10 cellular contexts compared by ENCODE assay signal in the genomic region with DNA sequence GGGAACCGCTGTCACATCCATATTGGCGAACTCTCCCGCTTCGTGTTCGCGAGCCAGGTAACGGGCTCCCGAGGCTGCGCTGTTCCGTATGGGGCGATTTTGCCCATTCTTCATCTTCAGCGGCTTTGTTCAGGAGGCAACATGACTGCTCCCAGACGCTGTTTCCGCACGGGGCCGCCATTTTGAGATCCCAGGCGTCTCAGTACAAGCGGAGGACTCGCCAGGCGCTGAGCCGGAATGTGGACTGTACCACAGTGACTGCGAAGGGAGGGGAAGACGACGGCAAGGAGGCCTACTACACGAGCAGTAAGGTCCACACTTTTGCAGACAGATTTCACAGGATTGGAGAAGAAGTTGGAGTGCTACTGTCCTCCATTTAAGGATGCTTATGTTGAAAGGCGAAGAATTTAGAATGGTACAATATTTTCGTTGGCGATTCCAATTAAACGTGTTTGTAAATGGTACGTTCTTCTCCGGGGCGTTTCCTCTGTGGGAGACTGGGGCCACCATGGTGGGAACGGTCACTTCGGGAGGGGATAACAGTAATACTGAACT. TPM values are rescaled to one million over a fixed set of nuclear protein-coding genes. Genes with fewer than 3 reads are reported as not detected.
DNase-seq lines count a peak whose midpoint lies in the region; ATAC-seq and TF ChIP-seq lines count a peak whose summit lies in the region.
"Had no signal": no experiment of that assay in that cellular context is flagged by ENCODE, and none has a peak within 500 bp of the region (broad histone marks: within the 10 kb centered on the region; RNA-seq: fewer than 3 reads in every experiment).

No MANE protein-coding gene starts in this region.

- H3K23ac ChIP-seq in trophoblast cell (ENCODE audit: low read length), result no peak overlapping the region

- no peak overlapping the region for H4K8ac ChIP-seq in trophoblast cell (ENCODE audit: low read depth, low read length)

- H3K4me3 ChIP-seq in AG10803 (ENCODE audit: low read length) (peak overlapping the region; percentile 64), trophoblast cell (ENCODE audit: low read depth, low read length) (peak overlapping the region; percentile 52)
- H3K4me3 ChIP-seq: HAP-1 had no signal

- DNase-seq in AG10803 (ENCODE audit: low read depth) (peak; percentile 82), amygdala (lab: John Stamatoyannopoulos, UW) (peak in 55 of 56 donors; percentile 10 to 89 (median 66)), head of caudate nucleus (peak; percentile 63 to 92 (median 82)), trophoblast cell (peak in 1 of 2 donors; percentile 1), NCI-H1436 treated with DMSO at 0.1 percent for 48 hours (lab: John Stamatoyannopoulos, UW) (no peak), WTC11 (ENCODE audit: low spot score) (no peak)
- DNase-seq: NCI-H1694 had no signal

- ATAC-seq in WTC11 (no peak), GM21528 (IDR thresholded peaks at IDR 0.05; ENCODE audit: low FRiP score, unreplicated experiment) (no peak), HG02588 (IDR thresholded peaks at IDR 0.05; ENCODE audit: unreplicated experiment) (no peak)

- no peak overlapping the region for H3K4me3 Mint-ChIP-seq in WTC11

- no peak for TF ChIP-seq CTCF in AG10803 (conservative IDR thresholded peaks at IDR 0.05; ENCODE audit: low read length)
- TF ChIP-seq CTCF in WTC11 (IDR thresholded peaks at IDR 0.05), result no peak

- no peaks in the 10 kb centered on the region for H3K27me3 ChIP-seq in trophoblast cell (ENCODE audit: insufficient read depth, low read length)

- H3K36me3 Mint-ChIP-seq in WTC11, result peaks cover 45% of the 10 kb centered on the region

- no peak overlapping the region for H3K27ac ChIP-seq in trophoblast cell (ENCODE audit: low read depth, low read length)

- H2BK5ac ChIP-seq in trophoblast cell (ENCODE audit: low read depth, low read length, poor library complexity), result no peak overlapping the region

- H2AK5ac ChIP-seq in trophoblast cell (ENCODE audit: low read length), result no peak overlapping the region

- H4K12ac ChIP-seq in trophoblast cell (ENCODE audit: low read depth, low read length), result no peak overlapping the region

- WGBS in trophoblast cell (ENCODE audit: extremely low coverage, insufficient coverage, insufficient read length), result no CpG with 5 or more reads among the region's 34 CpGs

- H3K4me1 ChIP-seq in trophoblast cell (ENCODE audit: control insufficient read depth in 1 of 2, insufficient read depth in 2 of 2, low read length in 2 of 2), result no peaks in the 10 kb centered on the region
- H3K4me1 ChIP-seq: HAP-1 had no signal

- no peak overlapping the region for H2BK120ac ChIP-seq in trophoblast cell (ENCODE audit: insufficient read depth, low read length, poor library complexity)

- no peak overlapping the region for H2BK12ac ChIP-seq in trophoblast cell (ENCODE audit: low read length)

- POLR2A ChIA-PET in WTC11 (lab: Charles Lee), result no interaction called here

- H3K4ac ChIP-seq in trophoblast cell (ENCODE audit: low read depth, low read length), result no peak overlapping the region

- peaks cover 91% of the 10 kb centered on the region for H3K9me3 Mint-ChIP-seq in WTC11

- intact Hi-C loops in head of caudate nucleus (cut with DNase I), result no loop called here

- no peaks in the 10 kb centered on the region for H3K4me1 Mint-ChIP-seq in WTC11

- no peak overlapping the region for H2AFZ ChIP-seq in trophoblast cell (ENCODE audit: insufficient read depth, low read length, poor library complexity)

- CTCF ChIA-PET in WTC11 (lab: Charles Lee), result no interaction called here

- H3K18ac ChIP-seq in trophoblast cell (ENCODE audit: low read length), result no peak overlapping the region

- no peak overlapping the region for H3K14ac ChIP-seq in trophoblast cell (ENCODE audit: low read length)

- H3K36me3 ChIP-seq in trophoblast cell (ENCODE audit: control insufficient read depth in 1 of 2, insufficient read depth in 2 of 2, low read length in 2 of 2), result no peaks in the 10 kb centered on the region
- H3K36me3 ChIP-seq: HAP-1 had no signal

- H3K27ac Mint-ChIP-seq in WTC11, result no peak overlapping the region

- H3K27me3 Mint-ChIP-seq in WTC11 (ENCODE audit: low read depth), result peaks cover 18% of the 10 kb centered on the region

- no peak overlapping the region for H3K9ac ChIP-seq in trophoblast cell (ENCODE audit: low read length)

- H3K79me1 ChIP-seq in trophoblast cell (ENCODE audit: low read length), result no peaks in the 10 kb centered on the region

- no peaks in the 10 kb centered on the region for H3K79me2 ChIP-seq in trophoblast cell (ENCODE audit: control insufficient read depth, insufficient read depth, low read length, poor library complexity)

- H4K91ac ChIP-seq in trophoblast cell (ENCODE audit: low read depth, low read length), result no peak overlapping the region

- H3K9me3 ChIP-seq in trophoblast cell (ENCODE audit: insufficient read depth, low read depth, low read length), result peaks cover 22% of the 10 kb centered on the region
- H3K9me3 ChIP-seq: HAP-1 had no signal

- H3K4me2 ChIP-seq in trophoblast cell (ENCODE audit: low read length), result no peak overlapping the region

TF ChIP-seq in WTC11, 78 proteins besides CTCF, POLR2A, EP300 and RAD21 (continues in another document):
- TF ChIP-seq OVOL2 (CRISPR knock-in tag; IDR thresholded peaks at IDR 0.05; ENCODE audit: borderline replicate concordance) (no peak), ZNF219 (CRISPR knock-in tag; IDR thresholded peaks at IDR 0.05; ENCODE audit: borderline replicate concordance) (no peak), EMX1 (CRISPR knock-in tag; IDR thresholded peaks at IDR 0.05) (no peak), FOXK1 (CRISPR knock-in tag; IDR thresholded peaks at IDR 0.05) (no peak), NR3C1 (CRISPR knock-in tag; conservative IDR thresholded peaks at IDR 0.05; ENCODE audit: low read depth) (no peak), IRF2 (CRISPR knock-in tag; IDR thresholded peaks at IDR 0.05; ENCODE audit: borderline replicate concordance, low read depth) (no peak), GABPB1 (CRISPR knock-in tag; IDR thresholded peaks at IDR 0.05) (no peak), CBFB (CRISPR knock-in tag; IDR thresholded peaks at IDR 0.05; ENCODE audit: low read depth) (no peak), MYBL2 (CRISPR knock-in tag; IDR thresholded peaks at IDR 0.05) (no peak), ZNF423 (CRISPR knock-in tag; IDR thresholded peaks at IDR 0.05) (no peak), TEAD1 (CRISPR knock-in tag; IDR thresholded peaks at IDR 0.05) (no peak), ATF1 (CRISPR knock-in tag; IDR thresholded peaks at IDR 0.05) (no peak)
- TF ChIP-seq, protein P1, sequence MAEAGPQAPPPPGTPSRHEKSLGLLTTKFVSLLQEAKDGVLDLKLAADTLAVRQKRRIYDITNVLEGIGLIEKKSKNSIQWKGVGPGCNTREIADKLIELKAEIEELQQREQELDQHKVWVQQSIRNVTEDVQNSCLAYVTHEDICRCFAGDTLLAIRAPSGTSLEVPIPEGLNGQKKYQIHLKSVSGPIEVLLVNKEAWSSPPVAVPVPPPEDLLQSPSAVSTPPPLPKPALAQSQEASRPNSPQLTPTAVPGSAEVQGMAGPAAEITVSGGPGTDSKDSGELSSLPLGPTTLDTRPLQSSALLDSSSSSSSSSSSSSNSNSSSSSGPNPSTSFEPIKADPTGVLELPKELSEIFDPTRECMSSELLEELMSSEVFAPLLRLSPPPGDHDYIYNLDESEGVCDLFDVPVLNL (CRISPR knock-in tag; IDR thresholded peaks at IDR 0.05; ENCODE audit: borderline replicate concordance, low read depth), result no peak
- TF ChIP-seq, protein P2, sequence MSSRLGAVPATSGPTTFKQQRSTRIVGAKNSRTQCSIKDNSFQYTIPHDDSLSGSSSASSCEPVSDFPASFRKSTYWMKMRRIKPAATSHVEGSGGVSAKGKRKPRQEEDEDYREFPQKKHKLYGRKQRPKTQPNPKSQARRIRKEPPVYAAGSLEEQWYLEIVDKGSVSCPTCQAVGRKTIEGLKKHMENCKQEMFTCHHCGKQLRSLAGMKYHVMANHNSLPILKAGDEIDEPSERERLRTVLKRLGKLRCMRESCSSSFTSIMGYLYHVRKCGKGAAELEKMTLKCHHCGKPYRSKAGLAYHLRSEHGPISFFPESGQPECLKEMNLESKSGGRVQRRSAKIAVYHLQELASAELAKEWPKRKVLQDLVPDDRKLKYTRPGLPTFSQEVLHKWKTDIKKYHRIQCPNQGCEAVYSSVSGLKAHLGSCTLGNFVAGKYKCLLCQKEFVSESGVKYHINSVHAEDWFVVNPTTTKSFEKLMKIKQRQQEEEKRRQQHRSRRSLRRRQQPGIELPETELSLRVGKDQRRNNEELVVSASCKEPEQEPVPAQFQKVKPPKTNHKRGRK (CRISPR knock-in tag; IDR thresholded peaks at IDR 0.05; ENCODE audit: borderline replicate concordance), result no peak
- TF ChIP-seq, protein P3, sequence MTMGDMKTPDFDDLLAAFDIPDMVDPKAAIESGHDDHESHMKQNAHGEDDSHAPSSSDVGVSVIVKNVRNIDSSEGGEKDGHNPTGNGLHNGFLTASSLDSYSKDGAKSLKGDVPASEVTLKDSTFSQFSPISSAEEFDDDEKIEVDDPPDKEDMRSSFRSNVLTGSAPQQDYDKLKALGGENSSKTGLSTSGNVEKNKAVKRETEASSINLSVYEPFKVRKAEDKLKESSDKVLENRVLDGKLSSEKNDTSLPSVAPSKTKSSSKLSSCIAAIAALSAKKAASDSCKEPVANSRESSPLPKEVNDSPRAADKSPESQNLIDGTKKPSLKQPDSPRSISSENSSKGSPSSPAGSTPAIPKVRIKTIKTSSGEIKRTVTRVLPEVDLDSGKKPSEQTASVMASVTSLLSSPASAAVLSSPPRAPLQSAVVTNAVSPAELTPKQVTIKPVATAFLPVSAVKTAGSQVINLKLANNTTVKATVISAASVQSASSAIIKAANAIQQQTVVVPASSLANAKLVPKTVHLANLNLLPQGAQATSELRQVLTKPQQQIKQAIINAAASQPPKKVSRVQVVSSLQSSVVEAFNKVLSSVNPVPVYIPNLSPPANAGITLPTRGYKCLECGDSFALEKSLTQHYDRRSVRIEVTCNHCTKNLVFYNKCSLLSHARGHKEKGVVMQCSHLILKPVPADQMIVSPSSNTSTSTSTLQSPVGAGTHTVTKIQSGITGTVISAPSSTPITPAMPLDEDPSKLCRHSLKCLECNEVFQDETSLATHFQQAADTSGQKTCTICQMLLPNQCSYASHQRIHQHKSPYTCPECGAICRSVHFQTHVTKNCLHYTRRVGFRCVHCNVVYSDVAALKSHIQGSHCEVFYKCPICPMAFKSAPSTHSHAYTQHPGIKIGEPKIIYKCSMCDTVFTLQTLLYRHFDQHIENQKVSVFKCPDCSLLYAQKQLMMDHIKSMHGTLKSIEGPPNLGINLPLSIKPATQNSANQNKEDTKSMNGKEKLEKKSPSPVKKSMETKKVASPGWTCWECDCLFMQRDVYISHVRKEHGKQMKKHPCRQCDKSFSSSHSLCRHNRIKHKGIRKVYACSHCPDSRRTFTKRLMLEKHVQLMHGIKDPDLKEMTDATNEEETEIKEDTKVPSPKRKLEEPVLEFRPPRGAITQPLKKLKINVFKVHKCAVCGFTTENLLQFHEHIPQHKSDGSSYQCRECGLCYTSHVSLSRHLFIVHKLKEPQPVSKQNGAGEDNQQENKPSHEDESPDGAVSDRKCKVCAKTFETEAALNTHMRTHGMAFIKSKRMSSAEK (CRISPR knock-in tag; IDR thresholded peaks at IDR 0.05; ENCODE audit: borderline replicate concordance), result no peak

RNA-seq across cellular contexts. Expression of a gene that starts 41.6 kb away (rescaled TPM):
- 6.4 and 6.5 TPM in 2 replicates for polyA plus RNA-seq in trophoblast cell (2013)
- 14.3 to 17.9 TPM (median 15.8 TPM) in 3 replicates for total RNA-seq in WTC11 (2021)

Comparison
In these comparisons a context has a peak if more than half of its experiments do, and no peak if none do; other contexts are left out.
1. DNase-seq: peak in AG10803 (single experiment), amygdala (55 of 56) and head of caudate nucleus (42 of 42); none in NCI-H1436 treated with DMSO at 0.1 percent for 48 hours (single experiment) and WTC11 (single experiment).